8 cellular contexts compared by ENCODE assay signal in the genomic region with DNA sequence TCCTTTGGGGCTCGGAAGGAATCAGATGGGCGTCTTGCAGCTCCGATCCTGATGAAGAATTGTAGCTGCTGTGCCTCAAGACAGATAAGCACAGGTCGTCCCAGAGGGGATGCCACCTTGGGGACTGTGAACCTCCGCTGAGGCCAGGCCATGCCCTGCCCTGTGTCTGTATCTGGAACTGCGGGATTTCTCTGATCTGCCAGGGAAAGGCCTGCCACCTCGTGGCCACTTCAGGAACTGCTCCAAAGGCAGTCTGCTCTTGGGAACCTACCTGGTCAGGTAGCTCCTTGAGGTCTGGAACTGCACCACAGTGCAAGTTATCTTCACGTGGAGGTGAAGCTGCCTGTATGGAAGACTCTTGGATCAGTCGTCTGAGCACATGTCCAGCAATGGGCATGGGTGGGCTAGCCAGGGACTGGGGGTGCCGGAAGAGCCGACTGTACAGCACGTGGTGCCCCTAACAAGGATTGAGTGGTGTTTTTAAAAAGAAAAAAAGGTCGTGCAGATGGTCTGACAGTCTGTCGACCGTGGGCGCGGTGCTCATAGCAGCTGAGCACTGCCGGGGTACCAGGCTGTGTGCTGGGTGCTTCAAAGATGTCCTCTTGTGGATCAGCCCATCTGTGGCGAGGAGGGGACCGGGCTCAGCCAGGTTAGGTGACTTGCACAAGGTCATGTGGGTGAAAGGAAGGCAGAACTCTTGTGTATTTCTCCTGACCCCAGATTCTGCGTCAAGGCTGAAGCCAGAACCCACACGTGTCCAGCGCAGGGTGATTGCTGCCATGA. TPM values are rescaled to one million over a fixed set of nuclear protein-coding genes. Genes with fewer than 3 reads are reported as not detected.
A peak's percentile ranks its signal among the peaks of the same experiment; 100 is the strongest.
DNase-seq lines count a peak whose midpoint lies in the region; ATAC-seq, FAIRE-seq and TF ChIP-seq lines count a peak whose summit lies in the region.

No MANE protein-coding gene starts in this region.

- CTCF ChIA-PET in BJ (lab: Yijun Ruan, JAX) = interaction anchor here (0.6 to 10.8 kb wide), 41 partner anchors 8 to 429 kb away, joined by 3 to 116 read pairs (median 5); a partner anchor contains a TSS

- peak; percentile 57 for FAIRE-seq in HTR-8/SVneo (lab: Jason Lieb, UNC)

- H3K4me3 ChIP-seq in BJ (ENCODE audit: low read depth, low read length) = no peak overlapping the region

- ATAC-seq in GM18909 (IDR thresholded peaks at IDR 0.05; ENCODE audit: poor library complexity, unreplicated experiment) = peak; percentile 37

- peak; percentile 98 for TF ChIP-seq CTCF in BJ (IDR thresholded peaks at IDR 0.05; ENCODE audit: insufficient read depth, low read depth, low read length)

- no peak for DNase-seq in BJ (ENCODE audit: low read depth)
- DNase-seq in HTR-8/SVneo (ENCODE audit: insufficient read length, low spot score) = peak; percentile 75
- DNase-seq in NOMO-1 treated with dmso at 0.1 percent for 144 hours (lab: John Stamatoyannopoulos, UW; ENCODE audit: unreplicated experiment) = peak; percentile 60
- peak; percentile 59 for DNase-seq in activated CD8-positive, alpha-beta memory T cell treated with anti-CD3 and anti-CD28 coated beads, Interleukin-2, amount 50 U/mL, for 1 hour (ENCODE audit: extremely low read depth)
- peak; percentile 41 for DNase-seq in epidermal melanocyte (ENCODE audit: insufficient read length, low spot score)
- DNase-seq in myocyte (ENCODE audit: low read depth) = peak; percentile 75
- peak; percentile 80 for DNase-seq in stimulated activated CD8-positive, alpha-beta memory T cell treated with anti-CD3 and anti-CD28 coated beads, Interleukin-7, amount 100 ng/mL, for 24 hours (ENCODE audit: low read depth)

- no peaks in the 10 kb centered on the region for H3K36me3 ChIP-seq in BJ (ENCODE audit: control insufficient read depth, insufficient read depth, low read length)

- no peaks in the 10 kb centered on the region for H3K27me3 ChIP-seq in BJ (ENCODE audit: control insufficient read depth, insufficient read depth, low read length)

- POLR2A ChIA-PET in BJ (lab: Charles Lee) = no interaction called here

RNA-seq across cellular contexts. Expression of a gene that starts 3.1 kb away (rescaled TPM):
- polyA plus RNA-seq in BJ (2011; rRNA removed) = 21.1 and 35.2 TPM in 2 replicates
- polyA minus RNA-seq in BJ (2011; rRNA and poly(A)+ RNA removed) = 10.8 and 12.1 TPM in 2 replicates
- 37.3 and 45.0 TPM in 2 replicates for total RNA-seq in myocyte
- polyA plus RNA-seq in myocyte (2012) = 43.5 TPM

RNA-seq across cellular contexts. Expression of a gene that starts 27.7 kb away (rescaled TPM):
- polyA plus RNA-seq in BJ (2011; rRNA removed) = 6.1 and 7.3 TPM in 2 replicates
- 5.3 and 7.7 TPM in 2 replicates for polyA minus RNA-seq in BJ (2011; rRNA and poly(A)+ RNA removed)
- total RNA-seq in myocyte = 20.6 and 21.7 TPM in 2 replicates
- polyA plus RNA-seq in myocyte (2012) = 15.7 TPM
